In the genomic region with DNA sequence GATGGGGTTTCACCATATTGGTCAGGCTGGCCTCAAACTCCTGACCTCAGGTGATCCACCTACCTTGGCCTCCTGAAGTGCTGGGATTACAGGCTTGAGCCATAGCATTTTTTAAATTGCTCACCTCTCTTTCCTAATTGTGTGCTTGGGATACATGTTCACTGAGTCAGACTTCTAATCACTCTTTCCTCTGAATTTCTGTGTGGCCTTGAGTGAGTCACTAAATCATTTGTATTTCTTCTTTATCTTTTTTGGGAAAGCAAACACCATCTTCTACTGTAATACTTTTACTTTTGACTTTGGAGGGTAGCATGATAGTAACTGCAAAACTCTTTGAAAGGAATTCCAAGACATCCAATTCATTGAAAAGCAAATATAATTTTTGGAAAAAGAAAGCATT, we compare ENCODE assay signal across 32 cellular contexts.
DNase-seq lines count a peak whose midpoint lies in the region; FAIRE-seq and TF ChIP-seq lines count a peak whose summit lies in the region.
"Had no signal": no experiment of that assay in that cellular context is flagged by ENCODE, and none has a peak within 500 bp of the region (broad histone marks: within the 10 kb centered on the region; RNA-seq: fewer than 3 reads in every experiment).

No MANE protein-coding gene starts in this region.

- no peaks in the 10 kb centered on the region for H3K9me2 ChIP-seq in GM23248 (ENCODE audit: insufficient read depth)

- no peaks in the 10 kb centered on the region for H3K27me3 Mint-ChIP-seq in chondrocyte (ENCODE audit: low read depth)
- H3K27me3 Mint-ChIP-seq: activated CD8-positive, alpha-beta memory T cell treated with anti-CD3 and anti-CD28 coated beads, Interleukin-2, amount 10 ng/mL, durations not matched to agents 7 days and 5 days; activated naive CD8-positive, alpha-beta T cell treated with anti-CD3 and anti-CD28 coated beads, Interleukin-2, amount 50 U/mL, for 24 hours; CD8-positive, alpha-beta memory T cell had no signal

- H3K27me3 ChIP-seq in GM23248 (replicated peaks; ENCODE audit: insufficient read depth) (no peaks in the 10 kb centered on the region), esophagus squamous epithelium (no peaks in the 10 kb centered on the region)
- H3K27me3 ChIP-seq: BE2C, dorsolateral prefrontal cortex, heart right ventricle, tibial nerve had no signal

- peak; percentile 62 for DNase-seq in GM23248
- DNase-seq in RCC 7860 (ENCODE audit: low spot score) = peak; percentile 30
- DNase-seq in chondrocyte (ENCODE audit: low spot score) = no peak
- peak; percentile 8 for DNase-seq in kidney glomerular epithelial cell (lab: John Stamatoyannopoulos, UW)
- no peak for DNase-seq in activated CD4-positive, alpha-beta T cell treated with anti-CD3 and anti-CD28 coated beads, Interleukin-2, amount 50 U/mL, for 4 hours
- DNase-seq in esophagus squamous epithelium (lab: John Stamatoyannopoulos, UW) = no peak
- no peak for DNase-seq in H54 (ENCODE audit: insufficient read length, low spot score)
- DNase-seq in midbrain (lab: John Stamatoyannopoulos, UW) = no peak
- DNase-seq: activated CD4-positive, CD25-positive, alpha-beta regulatory T cell; activated CD8-positive, alpha-beta memory T cell treated with anti-CD3 and anti-CD28 coated beads, Interleukin-2, amount 10 ng/mL, durations not matched to agents 7 days and 5 days; activated naive CD8-positive, alpha-beta T cell treated with anti-CD3 and anti-CD28 coated beads, Interleukin-2, amount 50 U/mL, for 24 hours; activated T-cell treated with anti-CD3 and anti-CD28 coated beads, Interleukin-2, amount 50 U/mL, for 72 hours; BE2C; CD8-positive, alpha-beta memory T cell; cerebellar nuclear complex; dorsolateral prefrontal cortex; foreskin melanocyte; H9; heart right ventricle; lower lobe of right lung; naive thymus-derived CD8-positive, alpha-beta T cell; NCI-H1092 treated with DMSO at 0.1 percent for 48 hours; NCI-H1694 treated with DMSO at 0.1 percent for 48 hours; NCI-H446 treated with DMSO at 0.1 percent for 48 hours; NCI-H82; nucleus accumbens; psoas muscle; stimulated activated CD4-positive, alpha-beta T cell treated with anti-CD3 and anti-CD28 coated beads, Interleukin-15, amount 100 ng/mL, for 24 hours; stimulated activated CD4-positive, alpha-beta T cell treated with anti-CD3 and anti-CD28 coated beads, Interleukin-4, amount 100 ng/mL, for 4 hours; T-cell had no signal

- H3K4me3 Mint-ChIP-seq in chondrocyte (ENCODE audit: unreplicated experiment) = no peak overlapping the region
- H3K4me3 Mint-ChIP-seq: activated CD8-positive, alpha-beta memory T cell treated with anti-CD3 and anti-CD28 coated beads, Interleukin-2, amount 10 ng/mL, durations not matched to agents 7 days and 5 days; activated naive CD8-positive, alpha-beta T cell treated with anti-CD3 and anti-CD28 coated beads, Interleukin-2, amount 50 U/mL, for 24 hours; activated T-cell treated with anti-CD3 and anti-CD28 coated beads, Interleukin-2, amount 50 U/mL, for 72 hours; CD8-positive, alpha-beta memory T cell; H9; naive thymus-derived CD8-positive, alpha-beta T cell; T-cell had no signal

- H3K4me2 ChIP-seq in GM23248 (ENCODE audit: unreplicated experiment) = no peak overlapping the region

- intact Hi-C loops in esophagus squamous epithelium (cut with DNase I) = no loop called here

- FAIRE-seq in RCC 7860 (lab: Jason Lieb, UNC) = no peak
- no peak for FAIRE-seq in H54 (lab: Jason Lieb, UNC)
- FAIRE-seq: GM12878 had no signal

- H3K9ac ChIP-seq in GM23248 = no peak overlapping the region

- no peak overlapping the region for H2AFZ ChIP-seq in GM23248

- peaks cover 32% of the 10 kb centered on the region for H3K36me3 Mint-ChIP-seq in chondrocyte (ENCODE audit: low read depth)
- H3K36me3 Mint-ChIP-seq: activated CD8-positive, alpha-beta memory T cell treated with anti-CD3 and anti-CD28 coated beads, Interleukin-2, amount 10 ng/mL, durations not matched to agents 7 days and 5 days; CD8-positive, alpha-beta memory T cell; T-cell had no signal

- no peaks in the 10 kb centered on the region for H3K9me3 ChIP-seq in GM23248 (ENCODE audit: low read depth)
- H3K9me3 ChIP-seq in esophagus squamous epithelium = no peaks in the 10 kb centered on the region
- H3K9me3 ChIP-seq: BE2C, lower lobe of right lung, psoas muscle had no signal

- no peaks in the 10 kb centered on the region for H4K20me1 ChIP-seq in GM23248 (ENCODE audit: insufficient read depth)

- TF ChIP-seq POLR2A in esophagus squamous epithelium (IDR thresholded peaks at IDR 0.05) = no peak
- no peak for TF ChIP-seq POLR2A in H54 (IDR thresholded peaks at IDR 0.05; ENCODE audit: low read depth, low read length)

- H3K9me3 Mint-ChIP-seq in chondrocyte (ENCODE audit: low read depth) = peaks cover 14% of the 10 kb centered on the region
- H3K9me3 Mint-ChIP-seq: H9 had no signal

- peaks cover 77% of the 10 kb centered on the region for H3K79me2 ChIP-seq in GM23248 (ENCODE audit: insufficient read depth)

- in situ Hi-C loops in GM23248 (cut with MboI) = no loop called here

- TF ChIP-seq CTCF in chondrocyte (IDR thresholded peaks at IDR 0.05) (no peak), esophagus squamous epithelium (IDR thresholded peaks at IDR 0.05) (no peak)

- H3K4me1 ChIP-seq in GM23248 (ENCODE audit: insufficient read depth) (peaks cover 22% of the 10 kb centered on the region; the same call in 1 of the 2 replicates), esophagus squamous epithelium (peaks cover 0 to 7% (median 0%) of the 10 kb centered on the region in 3 donors)
- H3K4me1 ChIP-seq: BE2C, heart right ventricle, psoas muscle had no signal

- no peak overlapping the region for H3K27ac ChIP-seq in GM23248
- H3K27ac ChIP-seq in esophagus squamous epithelium = no peak overlapping the region
- H3K27ac ChIP-seq: dorsolateral prefrontal cortex, heart right ventricle, lower lobe of right lung, psoas muscle, tibial nerve had no signal

- H3F3A ChIP-seq in GM23248 (ENCODE audit: insufficient read depth) = peaks cover 54% of the 10 kb centered on the region

- H3K27ac Mint-ChIP-seq in chondrocyte (ENCODE audit: unreplicated experiment) = peak overlapping the region; percentile 4
- H3K27ac Mint-ChIP-seq: activated CD8-positive, alpha-beta memory T cell treated with anti-CD3 and anti-CD28 coated beads, Interleukin-2, amount 10 ng/mL, durations not matched to agents 7 days and 5 days; activated naive CD8-positive, alpha-beta T cell treated with anti-CD3 and anti-CD28 coated beads, Interleukin-2, amount 50 U/mL, for 24 hours; activated T-cell treated with anti-CD3 and anti-CD28 coated beads, Interleukin-2, amount 50 U/mL, for 72 hours; CD8-positive, alpha-beta memory T cell; H9; naive thymus-derived CD8-positive, alpha-beta T cell; T-cell had no signal

- H3K4me1 Mint-ChIP-seq in chondrocyte (ENCODE audit: low read depth) = peaks cover 36% of the 10 kb centered on the region
- H3K4me1 Mint-ChIP-seq: activated CD8-positive, alpha-beta memory T cell treated with anti-CD3 and anti-CD28 coated beads, Interleukin-2, amount 10 ng/mL, durations not matched to agents 7 days and 5 days; CD8-positive, alpha-beta memory T cell; H9 had no signal

- H3K36me3 ChIP-seq in GM23248 (ENCODE audit: low read depth) = peaks cover 41% of the 10 kb centered on the region
- no peaks in the 10 kb centered on the region for H3K36me3 ChIP-seq in esophagus squamous epithelium
- H3K36me3 ChIP-seq: BE2C, heart right ventricle, lower lobe of right lung had no signal

- H3K4me3 ChIP-seq in GM23248 (no peak overlapping the region), esophagus squamous epithelium (no peak overlapping the region)
- H3K4me3 ChIP-seq: dorsolateral prefrontal cortex, GM12878, heart right ventricle, lower lobe of right lung, psoas muscle, tibial nerve had no signal

Comparison
In these comparisons a context has a peak if more than half of its experiments do, and no peak if none do; other contexts are left out.
1. DNase-seq: peak in GM23248 (single experiment), RCC 7860 (single experiment) and kidney glomerular epithelial cell (single experiment); none in chondrocyte (single experiment), activated CD4-positive, alpha-beta T cell treated with anti-CD3 and anti-CD28 coated beads, Interleukin-2, amount 50 U/mL, for 4 hours (0 of 2), esophagus squamous epithelium (single experiment), H54 (single experiment) and midbrain (single experiment).